8 cellular contexts compared by ENCODE assay signal in genomic region chr1:202968895-202969295, GRCh38. TPM values are rescaled to one million over a fixed set of nuclear protein-coding genes. Genes with fewer than 3 reads are reported as not detected.
A peak's percentile ranks its signal among the peaks of the same experiment; 100 is the strongest.
DNase-seq lines count a peak whose midpoint lies in the region; ATAC-seq and TF ChIP-seq lines count a peak whose summit lies in the region.

No MANE protein-coding gene starts in this region.

- no peak for TF ChIP-seq POLR2A in gastrocnemius medialis (IDR thresholded peaks at IDR 0.05)

- H3K36me3 Mint-ChIP-seq in CD14-positive monocyte = peaks cover 15 to 16% of the 10 kb centered on the region in 2 donors

- WGBS in right cardiac atrium = 20% methylated on average over 5 of the region's 5 CpGs

- no peaks in the 10 kb centered on the region for H3K9me3 ChIP-seq in adipocyte (ENCODE audit: control insufficient read depth, low read length)
- H3K9me3 ChIP-seq in right cardiac atrium (ENCODE audit: control insufficient read depth, low read length) = no peaks in the 10 kb centered on the region
- H3K9me3 ChIP-seq in gastrocnemius medialis = no peaks in the 10 kb centered on the region

- H3K4me1 ChIP-seq in adipocyte (ENCODE audit: control insufficient read depth, insufficient read depth, low read length) = peaks cover 31% of the 10 kb centered on the region
- peaks cover 3% of the 10 kb centered on the region for H3K4me1 ChIP-seq in right cardiac atrium (ENCODE audit: control insufficient read depth, insufficient read depth, low read length)
- peaks cover 29 to 34% of the 10 kb centered on the region in 2 donors for H3K4me1 ChIP-seq in gastrocnemius medialis

- H3K36me3 ChIP-seq in adipocyte (ENCODE audit: control insufficient read depth, insufficient read depth, low read length, severe bottlenecking) (peaks cover 8% of the 10 kb centered on the region), gastrocnemius medialis (peaks cover 0 to 6% of the 10 kb centered on the region in 2 donors)

- peak; percentile 92 for DNase-seq in CD14-positive monocyte (ENCODE audit: low spot score)
- peak; percentile 98 for DNase-seq in NOMO-1 treated with DMSO at 0.1 percent for 48 hours (lab: John Stamatoyannopoulos, UW; ENCODE audit: unreplicated experiment)
- peak; percentile 69 for DNase-seq in adipocyte (ENCODE audit: low read depth)
- peak; percentile 36 to 59 (median 54) for DNase-seq in right cardiac atrium
- peak; percentile 40 to 55 for DNase-seq in gastrocnemius medialis
- DNase-seq in effector CD8-positive, alpha-beta T cell (lab: John Stamatoyannopoulos, UW) = no peak

- intact Hi-C loops in CD14-positive monocyte (cut with micrococcal nuclease) (loop anchor here (2.0 to 5.0 kb wide), 3 partner anchors 16 to 162 kb away; partner anchors contain the start of genes KDM5B (in 1 of the 2) and KLHL12 (in 1 of the 2)), right cardiac atrium (cut with DNase I) (no loop called here), gastrocnemius medialis (cut with DNase I; ENCODE audit: low total_unique reads) (loop anchor here (1.0 to 5.0 kb wide), 4 partner anchors 30 to 828 kb away; partner anchors contain the start of genes PCAT6, ZBED6 and ZC3H11A)

- TF ChIP-seq CTCF in CD14-positive monocyte (IDR thresholded peaks at IDR 0.05) = peak; percentile 74
- peak; percentile 37 to 66 (median 56) for TF ChIP-seq CTCF in gastrocnemius medialis (IDR thresholded peaks at IDR 0.05 in 4 of 5, conservative IDR thresholded peaks at IDR 0.05 in 1 of 5)

- peaks cover 45% of the 10 kb centered on the region for H3K4me1 Mint-ChIP-seq in CD14-positive monocyte

- H3K27ac Mint-ChIP-seq in CD14-positive monocyte = peak overlapping the region; percentile 90 to 98 (median 96)

- H3K9me3 Mint-ChIP-seq in CD14-positive monocyte = no peaks in the 10 kb centered on the region

- peak overlapping the region; percentile 40 for H3K9ac ChIP-seq in adipocyte (ENCODE audit: low read length)

- no peak overlapping the region for H3K4me3 ChIP-seq in adipocyte (ENCODE audit: low read length)
- H3K4me3 ChIP-seq in right cardiac atrium (ENCODE audit: low read length) = no peak overlapping the region
- H3K4me3 ChIP-seq in gastrocnemius medialis = no peak overlapping the region

- in situ Hi-C loops in gastrocnemius medialis (cut with MboI; ENCODE audit: low sequenced_read_pairs in 4 of 4) = no loop called here

- H3K27ac ChIP-seq in right cardiac atrium (ENCODE audit: low read length) (peak overlapping the region; percentile 59), gastrocnemius medialis (peak overlapping the region; percentile 98 to 100 (median 100))

- peaks cover 0 to 2% (median 2%) of the 10 kb centered on the region in 3 donors for H3K27me3 Mint-ChIP-seq in CD14-positive monocyte (ENCODE audit: low read depth in 3 of 3)

- H3K4me3 Mint-ChIP-seq in CD14-positive monocyte = peak overlapping the region; percentile 50 to 90

- ATAC-seq in GM18867 (IDR thresholded peaks at IDR 0.05; ENCODE audit: unreplicated experiment) = peak; percentile 51
- ATAC-seq in HG03520 (IDR thresholded peaks at IDR 0.05; ENCODE audit: unreplicated experiment) = peak; percentile 57
- ATAC-seq in right cardiac atrium = peak; percentile 38 to 70
- peak in 1 of 2 donors; percentile 26 for ATAC-seq in gastrocnemius medialis

- peaks cover 5% of the 10 kb centered on the region for H3K27me3 ChIP-seq in adipocyte (replicated peaks; ENCODE audit: control insufficient read depth, insufficient read depth, low read length)
- H3K27me3 ChIP-seq in right cardiac atrium (ENCODE audit: control insufficient read depth, insufficient read depth) = no peaks in the 10 kb centered on the region
- H3K27me3 ChIP-seq in gastrocnemius medialis = no peaks in the 10 kb centered on the region

RNA-seq across cellular contexts. Expression of gene CYB5R1, which starts 1.8 kb away (rescaled TPM):
- polyA plus RNA-seq in CD14-positive monocyte (10 to 100 TPM; 65.0 to 70.5 TPM), right cardiac atrium (78.0 TPM)
- total RNA-seq in right cardiac atrium (10 to 100 TPM; 64.8 to 91.3 (median 78.1) TPM), gastrocnemius medialis (100 to 1,000 TPM; 349 to 677 (median 419) TPM)

RNA-seq across cellular contexts. Expression of gene ADIPOR1, which starts 10.8 kb away (rescaled TPM):
- 100 to 1,000 TPM; 197 to 216 TPM for polyA plus RNA-seq in CD14-positive monocyte
- total RNA-seq in right cardiac atrium = 10 to 100 TPM; 85.6 to 100.0 (median 95.3) TPM
- polyA plus RNA-seq in right cardiac atrium = 75.1 TPM
- 100 to 1,000 TPM; 103 to 133 (median 119) TPM for total RNA-seq in gastrocnemius medialis

RNA-seq across cellular contexts. Expression of gene TMEM183A, which starts 38.3 kb away (rescaled TPM):
- polyA plus RNA-seq in CD14-positive monocyte (10 to 100 TPM; 60.5 to 70.0 TPM), right cardiac atrium (16.0 TPM)
- total RNA-seq in right cardiac atrium (10 to 100 TPM; 25.9 to 35.8 (median 28.1) TPM), gastrocnemius medialis (10 to 100 TPM; 28.7 to 41.4 (median 30.6) TPM)

RNA-seq across cellular contexts. Expression of gene KLHL12, which starts 41.9 kb away (rescaled TPM):
- polyA plus RNA-seq in CD14-positive monocyte (10 to 100 TPM; 21.9 to 36.7 TPM), right cardiac atrium (10.8 TPM)
- total RNA-seq in right cardiac atrium (10 to 100 TPM; 16.8 to 21.4 (median 20.1) TPM), gastrocnemius medialis (10 to 100 TPM; 12.1 to 24.0 (median 12.6) TPM)

RNA-seq across cellular contexts. Expression of gene PPFIA4, which starts 57.4 kb away (rescaled TPM):
- 1 to 10 TPM in 1 of 2 donors, under 1 TPM in 1; 0.52 to 1.0 TPM for polyA plus RNA-seq in CD14-positive monocyte
- 10 to 100 TPM; 14.0 to 50.3 (median 29.4) TPM for total RNA-seq in right cardiac atrium
- 29.3 TPM for polyA plus RNA-seq in right cardiac atrium
- total RNA-seq in gastrocnemius medialis = 10 to 100 TPM in 3 of 4 donors, 1 to 10 TPM in 1; 8.4 to 45.5 (median 33.1) TPM

Comparison
In these comparisons a context has a peak if more than half of its experiments do, and no peak if none do; other contexts are left out.
1. intact Hi-C loops: an anchor here in CD14-positive monocyte (2.0 to 5.0 kb wide) and gastrocnemius medialis (1.0 to 5.0 kb wide); none called in right cardiac atrium.